8 cellular contexts compared by ENCODE assay signal in genomic region chr6:125191916-125192609, GRCh38. TPM values are rescaled to one million over a fixed set of nuclear protein-coding genes. Genes with fewer than 3 reads are reported as not detected.
DNase-seq lines count a peak whose midpoint lies in the region; ATAC-seq, FAIRE-seq and TF ChIP-seq lines count a peak whose summit lies in the region.

No MANE protein-coding gene starts in this region.

- H3K27ac ChIP-seq in HUES64 (ENCODE audit: low read depth, low read length) (0 out of 2 replicates have a peak overlapping the region, but pooled peaks have one; percentile 3), SJCRH30 (no peak overlapping the region), right atrium auricular region (no peak overlapping the region), small intestine (ENCODE audit: low read depth in 1 of 2, low read length in 1 of 2) (no peak overlapping the region)

- no peak overlapping the region for H3K27ac Mint-ChIP-seq in activated naive CD4-positive, alpha-beta T cell treated with anti-CD3 and anti-CD28 coated beads, Interleukin-2, amount 10 ng/mL, durations not matched to agents 7 days and 5 days

- FAIRE-seq in small intestine (lab: Jason Lieb, UNC): no peak

- H3K9me3 ChIP-seq in HUES64 (ENCODE audit: insufficient read depth, low read depth, low read length): no peaks in the 10 kb centered on the region
- no peaks in the 10 kb centered on the region for H3K9me3 ChIP-seq in SJCRH30 (replicated peaks)
- H3K9me3 ChIP-seq in right atrium auricular region: no peaks in the 10 kb centered on the region
- H3K9me3 ChIP-seq in small intestine (ENCODE audit: control insufficient read depth, low read depth): no peaks in the 10 kb centered on the region

- H3K27me3 Mint-ChIP-seq in activated naive CD4-positive, alpha-beta T cell treated with anti-CD3 and anti-CD28 coated beads, Interleukin-2, amount 10 ng/mL, durations not matched to agents 7 days and 5 days: peaks cover 4% of the 10 kb centered on the region

- H3K4me3 Mint-ChIP-seq in activated naive CD4-positive, alpha-beta T cell treated with anti-CD3 and anti-CD28 coated beads, Interleukin-2, amount 10 ng/mL, durations not matched to agents 7 days and 5 days: no peak overlapping the region

- no peaks in the 10 kb centered on the region for H3K9me3 Mint-ChIP-seq in activated naive CD4-positive, alpha-beta T cell treated with anti-CD3 and anti-CD28 coated beads, Interleukin-2, amount 10 ng/mL, durations not matched to agents 7 days and 5 days

- H3K27me3 ChIP-seq in HUES64 (ENCODE audit: insufficient read depth, low read length): no peaks in the 10 kb centered on the region
- no peaks in the 10 kb centered on the region for H3K27me3 ChIP-seq in SJCRH30
- H3K27me3 ChIP-seq in right atrium auricular region: no peaks in the 10 kb centered on the region
- H3K27me3 ChIP-seq in small intestine (ENCODE audit: control insufficient read depth in 2 of 2, insufficient read depth in 2 of 2, low read length in 2 of 2): no peaks in the 10 kb centered on the region

- H3K36me3 ChIP-seq in HUES64 (ENCODE audit: insufficient read depth, low read length): no peaks in the 10 kb centered on the region
- no peaks in the 10 kb centered on the region for H3K36me3 ChIP-seq in SJCRH30
- no peaks in the 10 kb centered on the region for H3K36me3 ChIP-seq in right atrium auricular region
- H3K36me3 ChIP-seq in small intestine (ENCODE audit: control insufficient read depth in 2 of 2, insufficient read depth in 2 of 2, low read length in 2 of 2): no peaks in the 10 kb centered on the region

- H3K4me1 ChIP-seq in HUES64 (ENCODE audit: insufficient read depth, low read length) (peaks cover 17% of the 10 kb centered on the region), SJCRH30 (peaks cover 3% of the 10 kb centered on the region; the same call in 1 of the 2 replicates), right atrium auricular region (peaks cover 0 to 55% of the 10 kb centered on the region in 2 donors), small intestine (ENCODE audit: control insufficient read depth in 2 of 2, insufficient read depth in 1 of 2, low read depth in 1 of 2, low read length in 1 of 2) (peaks cover 4 to 5% of the 10 kb centered on the region in 2 donors)

- DNase-seq in GM04503 (ENCODE audit: low read depth) (peak; percentile 15), SJCRH30 (peak; percentile 71 to 84), right atrium auricular region (ENCODE audit: low spot score) (peak; percentile 75), small intestine (peak; percentile 78), GOT3 (lab: John Stamatoyannopoulos, UW) (no peak)
- peak; percentile 73 for DNase-seq in activated naive CD4-positive, alpha-beta T cell treated with anti-CD3 and anti-CD28 coated beads, Interleukin-2, amount 10 ng/mL, durations not matched to agents 7 days and 5 days

- no peak overlapping the region for H3K9ac ChIP-seq in HUES64 (ENCODE audit: low read depth, low read length)

- CTCF ChIA-PET in activated naive CD4-positive, alpha-beta T cell treated with anti-CD3 and anti-CD28 coated beads, Interleukin-2, amount 10 ng/mL, durations not matched to agents 7 days and 5 days (lab: Charles Lee): interaction anchor here (0.5 to 1.9 kb wide), 10 partner anchors 10 to 577 kb away, joined by 3 to 6 read pairs (median 4); partner anchors contain the start of gene TPD52L1

- H3K4me3 ChIP-seq in HUES64 (ENCODE audit: low read length) (no peak overlapping the region), SJCRH30 (no peak overlapping the region), right atrium auricular region (no peak overlapping the region), small intestine (ENCODE audit: low read depth in 1 of 2, low read length in 2 of 2) (no peak overlapping the region)

- peak; percentile 55 to 80 for TF ChIP-seq CTCF in right atrium auricular region (IDR thresholded peaks at IDR 0.05)

- ATAC-seq in GM21717 (IDR thresholded peaks at IDR 0.05; ENCODE audit: unreplicated experiment): peak; percentile 96

- 44% methylated on average over 5 of the region's 5 CpGs for WGBS in HUES64
- WGBS in small intestine, 3 donors: 54 to 64% (median 55%) methylated on average over 5 of the region's 5 CpGs

- no peaks in the 10 kb centered on the region for H3K36me3 Mint-ChIP-seq in activated naive CD4-positive, alpha-beta T cell treated with anti-CD3 and anti-CD28 coated beads, Interleukin-2, amount 10 ng/mL, durations not matched to agents 7 days and 5 days

- peaks cover 2% of the 10 kb centered on the region for H3K4me1 Mint-ChIP-seq in activated naive CD4-positive, alpha-beta T cell treated with anti-CD3 and anti-CD28 coated beads, Interleukin-2, amount 10 ng/mL, durations not matched to agents 7 days and 5 days

RNA-seq across cellular contexts. Expression of gene TPD52L1, which starts 38.5 kb away (rescaled TPM):
- polyA plus RNA-seq in HUES64 (2013, experiment 1 of 2): 4.6 TPM
- 5.6 TPM for polyA plus RNA-seq in HUES64 (2013, experiment 2 of 2)
- 0.05 TPM in 1 of 2 replicates, not detected in the other for total RNA-seq in SJCRH30 (2014; rRNA removed; shearing (Covaris generic))
- 10 to 100 TPM; 29.4 to 96.7 TPM for total RNA-seq in right atrium auricular region
- polyA plus RNA-seq in small intestine: 10 to 100 TPM; 10.8 to 40.6 (median 20.8) TPM

Comparison
In these comparisons a context has a peak if more than half of its experiments do, and no peak if none do; other contexts are left out.
1. RNA of gene TPD52L1, which starts 38.5 kb away (total RNA-seq): 29.4 to 96.7 TPM in right atrium auricular region; 0.05 TPM in SJCRH30; every median in the first group is over 10 times any median in the second.